In genomic region chr3:2615080-2615479, GRCh38 we compare ENCODE assay signal across 28 cellular contexts.
"Had no signal": no experiment of that assay in that cellular context is flagged by ENCODE, and none has a peak within 500 bp of the region (broad histone marks: within the 10 kb centered on the region; RNA-seq: fewer than 3 reads in every experiment).

No MANE protein-coding gene starts in this region.

- DNase-seq: colonic mucosa; cortex of kidney; dermis blood vessel endothelial cell; dorsolateral prefrontal cortex; effector CD4-positive, alpha-beta T cell; effector CD8-positive, alpha-beta T cell; effector memory CD4-positive, alpha-beta T cell; effector memory CD8-positive, alpha-beta T cell; endodermal cell; erythroblast; esophagus squamous epithelium; foreskin fibroblast; foreskin keratinocyte; gastrocnemius medialis; glutamatergic neuron; head of caudate nucleus; heart left ventricle; heart right ventricle had no signal

- ATAC-seq: effector memory CD8-positive, alpha-beta T cell; esophagus mucosa; foreskin keratinocyte; gastrocnemius medialis; gastroesophageal sphincter; heart left ventricle; heart right ventricle had no signal

- H3K4me3 ChIP-seq: colonic mucosa, coronary artery, dorsolateral prefrontal cortex, esophagus muscularis mucosa, esophagus squamous epithelium, gastrocnemius medialis, gastroesophageal sphincter, heart left ventricle, heart right ventricle, hepatocyte had no signal

- H2AFZ ChIP-seq: hepatocyte had no signal

- H3K36me3 ChIP-seq: colonic mucosa, esophagus muscularis mucosa, esophagus squamous epithelium, gastrocnemius medialis, gastroesophageal sphincter, heart left ventricle, heart right ventricle had no signal

- H3K27me3 ChIP-seq: colonic mucosa, dorsolateral prefrontal cortex, esophagus muscularis mucosa, esophagus squamous epithelium, foreskin keratinocyte, gastrocnemius medialis, gastroesophageal sphincter, heart left ventricle, heart right ventricle, hepatocyte had no signal

- H3K27ac ChIP-seq: colonic mucosa, coronary artery, dorsolateral prefrontal cortex, epithelial cell of prostate, esophagus muscularis mucosa, esophagus squamous epithelium, foreskin keratinocyte, gastrocnemius medialis, gastroesophageal sphincter, heart left ventricle, heart right ventricle, hepatocyte had no signal

- H3K9me3 ChIP-seq: colonic mucosa, esophagus muscularis mucosa, esophagus squamous epithelium, gastrocnemius medialis had no signal

- H3K79me2 ChIP-seq: hepatocyte had no signal

- H3K4me1 ChIP-seq: colonic mucosa, esophagus muscularis mucosa, esophagus squamous epithelium, foreskin keratinocyte, gastrocnemius medialis, gastroesophageal sphincter, heart left ventricle, heart right ventricle had no signal

- FAIRE-seq: colon, endometrium, endothelial cell of umbilical vein, frontal cortex had no signal

- H3K4me2 ChIP-seq: hepatocyte had no signal
